Comparison of ENCODE assay signal across 15 cellular contexts in the genomic region with DNA sequence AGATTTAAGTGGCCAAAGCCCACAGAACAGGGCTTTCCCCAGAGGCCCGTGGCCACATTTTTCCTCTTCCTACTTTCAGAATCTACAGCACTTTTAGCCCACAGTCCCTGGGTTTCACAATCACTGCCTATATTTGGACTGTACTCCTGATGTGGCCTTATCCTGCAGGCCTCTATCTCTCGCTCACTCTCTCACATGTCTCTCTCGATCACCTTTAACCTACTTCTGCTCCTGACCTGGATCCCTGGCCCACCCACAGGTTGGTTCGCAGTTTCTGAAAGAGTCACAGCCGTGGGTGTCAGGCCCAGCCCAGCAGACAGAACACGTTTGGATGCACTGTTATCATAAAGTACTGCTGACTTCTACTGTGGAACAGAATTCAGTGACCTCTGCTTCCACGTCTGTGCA. TPM values are rescaled to one million over a fixed set of nuclear protein-coding genes. Genes with fewer than 3 reads are reported as not detected.
DNase-seq lines count a peak whose midpoint lies in the region; ATAC-seq and TF ChIP-seq lines count a peak whose summit lies in the region.
"Had no signal": no experiment of that assay in that cellular context is flagged by ENCODE, and none has a peak within 500 bp of the region (broad histone marks: within the 10 kb centered on the region; RNA-seq: fewer than 3 reads in every experiment).

No MANE protein-coding gene starts in this region.

- H3K27ac ChIP-seq in coronary artery (peak overlapping the region; percentile 25 to 77), right lobe of liver (peak overlapping the region; percentile 43 to 56 (median 53))

- no peaks in the 10 kb centered on the region for H3K27me3 Mint-ChIP-seq in type B pancreatic cell
- H3K27me3 Mint-ChIP-seq: CD4-positive, alpha-beta T cell; stimulated activated naive CD8-positive, alpha-beta T cell treated with anti-CD3 and anti-CD28 coated beads, Interleukin-15, amount 100 ng/mL, for 72 hours had no signal

- ATAC-seq in HG02642 (IDR thresholded peaks at IDR 0.05; ENCODE audit: poor library complexity, unreplicated experiment) (peak; percentile 44), right lobe of liver (peak; percentile 86 to 91 (median 87)), HG03095 (IDR thresholded peaks at IDR 0.05; ENCODE audit: unreplicated experiment) (no peak)
- ATAC-seq: stimulated activated naive CD8-positive, alpha-beta T cell treated with anti-CD3 and anti-CD28 coated beads, Interleukin-15, amount 100 ng/mL, for 72 hours had no signal

- no peak for TF ChIP-seq CTCF in coronary artery (IDR thresholded peaks at IDR 0.05)
- TF ChIP-seq CTCF in right lobe of liver (IDR thresholded peaks at IDR 0.05) = no peak
- TF ChIP-seq CTCF in type B pancreatic cell (conservative IDR thresholded peaks at IDR 0.05) = no peak

- no peak for DNase-seq in coronary artery (ENCODE audit: low spot score)
- DNase-seq in right lobe of liver = peak in 2 of 3 donors; percentile 43 to 55
- DNase-seq in type B pancreatic cell (ENCODE audit: extremely low spot score, unreplicated experiment) = no peak
- no peak for DNase-seq in activated effector memory CD4-positive, alpha-beta T cell treated with anti-CD3 and anti-CD28 coated beads, Interleukin-2, amount 50 U/mL, for 16 hours
- DNase-seq in dedifferentiated amniotic fluid mesenchymal stem cell (ENCODE audit: extremely low spot score) = no peak
- DNase-seq: activated CD8-positive, alpha-beta memory T cell treated with anti-CD3 and anti-CD28 coated beads for 24 hours; activated naive CD4-positive, alpha-beta T cell treated with anti-CD3 and anti-CD28 coated beads, Interleukin-2, amount 50 U/mL, for 16 hours; CD4-positive, alpha-beta T cell; cerebellar nuclear complex; NCI-H146; NCI-H69; SHP77 treated with DMSO at 0.1 percent for 48 hours; stimulated activated naive CD8-positive, alpha-beta T cell treated with anti-CD3 and anti-CD28 coated beads, Interleukin-15, amount 100 ng/mL, for 72 hours had no signal

- H3K4me3 Mint-ChIP-seq in type B pancreatic cell = no peak overlapping the region
- H3K4me3 Mint-ChIP-seq: CD4-positive, alpha-beta T cell; stimulated activated naive CD8-positive, alpha-beta T cell treated with anti-CD3 and anti-CD28 coated beads, Interleukin-15, amount 100 ng/mL, for 72 hours had no signal

- TF ChIP-seq POLR2A in right lobe of liver (IDR thresholded peaks at IDR 0.05) = no peak

- peaks cover 0 to 19% (median 8%) of the 10 kb centered on the region in 4 donors for H3K4me1 ChIP-seq in right lobe of liver

- peaks cover 20% of the 10 kb centered on the region for H3K4me1 Mint-ChIP-seq in type B pancreatic cell (ENCODE audit: unreplicated experiment)

- H3K36me3 ChIP-seq in right lobe of liver = no peaks in the 10 kb centered on the region

- peaks cover 13% of the 10 kb centered on the region for H3K36me3 Mint-ChIP-seq in type B pancreatic cell

- WGBS in right lobe of liver (ENCODE audit: insufficient coverage, low coverage, low lambda C conversion rate, missing lambda C conversion rate) = 22% methylated on average over 7 of the region's 7 CpGs

- peak overlapping the region; percentile 13 for H3K27ac Mint-ChIP-seq in type B pancreatic cell
- H3K27ac Mint-ChIP-seq: CD4-positive, alpha-beta T cell; stimulated activated naive CD8-positive, alpha-beta T cell treated with anti-CD3 and anti-CD28 coated beads, Interleukin-15, amount 100 ng/mL, for 72 hours had no signal

- intact Hi-C loops in right lobe of liver (cut with DNase I) = no loop called here

- no peaks in the 10 kb centered on the region for H3K9me3 ChIP-seq in right lobe of liver

- no peaks in the 10 kb centered on the region for H3K9me3 Mint-ChIP-seq in type B pancreatic cell
- H3K9me3 Mint-ChIP-seq: CD4-positive, alpha-beta T cell; stimulated activated naive CD8-positive, alpha-beta T cell treated with anti-CD3 and anti-CD28 coated beads, Interleukin-15, amount 100 ng/mL, for 72 hours had no signal

- H3K27me3 ChIP-seq in right lobe of liver = no peaks in the 10 kb centered on the region

- H3K4me3 ChIP-seq in coronary artery (no peak overlapping the region), right lobe of liver (no peak overlapping the region)

RNA-seq across cellular contexts. Expression of gene LARGE1, which starts 55.5 kb away (rescaled TPM):
- total RNA-seq in right lobe of liver (10 to 100 TPM; 12.2 to 28.3 (median 15.2) TPM), type B pancreatic cell (ENCODE audit: low replicate concordance) (62.4 and 96.6 TPM in 2 replicates)

Comparison
In these comparisons a context has a peak if more than half of its experiments do, and no peak if none do; other contexts are left out.
1. DNase-seq: peak in right lobe of liver (2 of 3); none in coronary artery (single experiment), type B pancreatic cell (single experiment), activated effector memory CD4-positive, alpha-beta T cell treated with anti-CD3 and anti-CD28 coated beads, Interleukin-2, amount 50 U/mL, for 16 hours (single experiment) and dedifferentiated amniotic fluid mesenchymal stem cell (single experiment).